Comparison of ENCODE assay signal across 19 cellular contexts in genomic region chr2:159900343-159900742, GRCh38. TPM values are rescaled to one million over a fixed set of nuclear protein-coding genes. Genes with fewer than 3 reads are reported as not detected.
DNase-seq lines count a peak whose midpoint lies in the region; ATAC-seq and TF ChIP-seq lines count a peak whose summit lies in the region.
"Had no signal": no experiment of that assay in that cellular context is flagged by ENCODE, and none has a peak within 500 bp of the region (broad histone marks: within the 10 kb centered on the region; RNA-seq: fewer than 3 reads in every experiment).

No MANE protein-coding gene starts in this region.

- peak; percentile 13 for DNase-seq in SIG-M5 treated with dmso at 0.1 percent for 504 hours (lab: John Stamatoyannopoulos, UW; ENCODE audit: unreplicated experiment)
- DNase-seq in SIG-M5 (lab: John Stamatoyannopoulos, UW), result no peak
- DNase-seq in stimulated activated naive CD8-positive, alpha-beta T cell treated with anti-CD3 and anti-CD28 coated beads, Interleukin-15, amount 100 ng/mL, for 72 hours, result no peak
- DNase-seq in T-helper 17 cell, result no peak
- no peak for DNase-seq in NCI-H1105 (lab: John Stamatoyannopoulos, UW)
- no peak for DNase-seq in psoas muscle
- DNase-seq: 8988T, C1 segment of cervical spinal cord, COR-L47, DMS53, H9, KG1, MG63, NCI-H1417 treated with DMSO at 0.1 percent for 48 hours, NCI-H2029 treated with DMSO at 0.1 percent for 48 hours, NCI-H510A treated with DMSO at 0.1 percent for 48 hours had no signal

- H3K27ac ChIP-seq in psoas muscle, result no peak overlapping the region
- H3K27ac ChIP-seq: SJSA1 had no signal

- intact Hi-C loops in psoas muscle (cut with DNase I), result no loop called here

- H3K9me3 ChIP-seq in T-helper 17 cell (ENCODE audit: control insufficient read depth, low read length, poor library complexity, severe bottlenecking), result no peaks in the 10 kb centered on the region
- H3K9me3 ChIP-seq in psoas muscle, result no peaks in the 10 kb centered on the region
- H3K9me3 ChIP-seq: MG63, SJSA1 had no signal

- peak overlapping the region; percentile 31 for H3K27ac Mint-ChIP-seq in stimulated activated naive CD8-positive, alpha-beta T cell treated with anti-CD3 and anti-CD28 coated beads, Interleukin-15, Interleukin-2, amounts not matched to agents 100 ng/mL and 50 ng/mL, for 24 hours
- H3K27ac Mint-ChIP-seq in stimulated activated naive CD8-positive, alpha-beta T cell treated with anti-CD3 and anti-CD28 coated beads, Interleukin-15, amount 100 ng/mL, for 72 hours, result no peak overlapping the region
- H3K27ac Mint-ChIP-seq in T-helper 17 cell, result peak overlapping the region; percentile 24
- H3K27ac Mint-ChIP-seq: H9 had no signal

- no peak overlapping the region for H3K4me3 ChIP-seq in psoas muscle
- H3K4me3 ChIP-seq: MG63, SJSA1 had no signal

- H3K27me3 Mint-ChIP-seq in stimulated activated naive CD8-positive, alpha-beta T cell treated with anti-CD3 and anti-CD28 coated beads, Interleukin-15, Interleukin-2, amounts not matched to agents 100 ng/mL and 50 ng/mL, for 24 hours, result no peaks in the 10 kb centered on the region
- no peaks in the 10 kb centered on the region for H3K27me3 Mint-ChIP-seq in stimulated activated naive CD8-positive, alpha-beta T cell treated with anti-CD3 and anti-CD28 coated beads, Interleukin-15, amount 100 ng/mL, for 72 hours
- H3K27me3 Mint-ChIP-seq in T-helper 17 cell, result no peaks in the 10 kb centered on the region

- H3K36me3 ChIP-seq in psoas muscle (ENCODE audit: insufficient read depth in 1 of 2, low read depth in 1 of 2), result no peaks in the 10 kb centered on the region
- H3K36me3 ChIP-seq: MG63, SJSA1 had no signal

- peaks cover 51% of the 10 kb centered on the region for H3K36me3 Mint-ChIP-seq in stimulated activated naive CD8-positive, alpha-beta T cell treated with anti-CD3 and anti-CD28 coated beads, Interleukin-15, Interleukin-2, amounts not matched to agents 100 ng/mL and 50 ng/mL, for 24 hours (ENCODE audit: low read depth)
- peaks cover 2% of the 10 kb centered on the region for H3K36me3 Mint-ChIP-seq in T-helper 17 cell (ENCODE audit: low read depth)

- peaks cover 0 to 12% (median 5%) of the 10 kb centered on the region in 3 donors for H3K27me3 ChIP-seq in psoas muscle (ENCODE audit: insufficient read depth in 3 of 3, low read length in 2 of 3)
- H3K27me3 ChIP-seq: MG63 had no signal

- H3K9me3 Mint-ChIP-seq in stimulated activated naive CD8-positive, alpha-beta T cell treated with anti-CD3 and anti-CD28 coated beads, Interleukin-15, Interleukin-2, amounts not matched to agents 100 ng/mL and 50 ng/mL, for 24 hours, result no peaks in the 10 kb centered on the region
- no peaks in the 10 kb centered on the region for H3K9me3 Mint-ChIP-seq in stimulated activated naive CD8-positive, alpha-beta T cell treated with anti-CD3 and anti-CD28 coated beads, Interleukin-15, amount 100 ng/mL, for 72 hours
- H3K9me3 Mint-ChIP-seq: H9 had no signal

- peak overlapping the region; percentile 30 for H3K4me3 Mint-ChIP-seq in stimulated activated naive CD8-positive, alpha-beta T cell treated with anti-CD3 and anti-CD28 coated beads, Interleukin-15, Interleukin-2, amounts not matched to agents 100 ng/mL and 50 ng/mL, for 24 hours
- peak overlapping the region in 1 of 2 donors; percentile 44 for H3K4me3 Mint-ChIP-seq in stimulated activated naive CD8-positive, alpha-beta T cell treated with anti-CD3 and anti-CD28 coated beads, Interleukin-15, amount 100 ng/mL, for 72 hours
- no peak overlapping the region for H3K4me3 Mint-ChIP-seq in T-helper 17 cell
- H3K4me3 Mint-ChIP-seq: H9 had no signal

- TF ChIP-seq CTCF in psoas muscle (IDR thresholded peaks at IDR 0.05), result no peak

- ATAC-seq in stimulated activated naive CD8-positive, alpha-beta T cell treated with anti-CD3 and anti-CD28 coated beads, Interleukin-15, amount 100 ng/mL, for 72 hours, result no peak
- ATAC-seq in T-helper 17 cell (no peak), psoas muscle (no peak), GM21723 (IDR thresholded peaks at IDR 0.05; ENCODE audit: unreplicated experiment) (no peak)

- H3K4me1 ChIP-seq in psoas muscle, result peaks cover 6% of the 10 kb centered on the region
- H3K4me1 ChIP-seq: SJSA1 had no signal

- H3K4me1 Mint-ChIP-seq in stimulated activated naive CD8-positive, alpha-beta T cell treated with anti-CD3 and anti-CD28 coated beads, Interleukin-15, Interleukin-2, amounts not matched to agents 100 ng/mL and 50 ng/mL, for 24 hours (ENCODE audit: low read depth), result peaks cover 82% of the 10 kb centered on the region
- H3K4me1 Mint-ChIP-seq in stimulated activated naive CD8-positive, alpha-beta T cell treated with anti-CD3 and anti-CD28 coated beads, Interleukin-15, amount 100 ng/mL, for 72 hours, result peaks cover 83% of the 10 kb centered on the region
- peaks cover 47% of the 10 kb centered on the region for H3K4me1 Mint-ChIP-seq in T-helper 17 cell

- WGBS in psoas muscle, 3 donors, result 78 to 89% (median 89%) methylated on average over 1 of the region's 1 CpG

RNA-seq across cellular contexts. Expression of gene LY75, which starts 4.2 kb away (rescaled TPM):
- total RNA-seq in T-helper 17 cell, result 10 to 100 TPM; 31.8 to 37.1 TPM
- total RNA-seq in psoas muscle, result under 1 TPM; 0.29 to 0.43 (median 0.33) TPM
- polyA plus RNA-seq in psoas muscle, result under 1 TPM; 0.17 to 0.34 (median 0.22) TPM
- total RNA-seq: SJSA1 had no signal

Comparison
In these comparisons a context has a peak if more than half of its experiments do, and no peak if none do; other contexts are left out.
1. H3K27ac Mint-ChIP-seq: peak in stimulated activated naive CD8-positive, alpha-beta T cell treated with anti-CD3 and anti-CD28 coated beads, Interleukin-15, Interleukin-2, amounts not matched to agents 100 ng/mL and 50 ng/mL, for 24 hours (single experiment) and T-helper 17 cell (single experiment); none in stimulated activated naive CD8-positive, alpha-beta T cell treated with anti-CD3 and anti-CD28 coated beads, Interleukin-15, amount 100 ng/mL, for 72 hours (0 of 2).
2. RNA of gene LY75, which starts 4.2 kb away (total RNA-seq): 31.8 to 37.1 TPM in T-helper 17 cell; 0.29 to 0.43 TPM in psoas muscle; every median in the first group is over 10 times any median in the second.